In the genomic region with DNA sequence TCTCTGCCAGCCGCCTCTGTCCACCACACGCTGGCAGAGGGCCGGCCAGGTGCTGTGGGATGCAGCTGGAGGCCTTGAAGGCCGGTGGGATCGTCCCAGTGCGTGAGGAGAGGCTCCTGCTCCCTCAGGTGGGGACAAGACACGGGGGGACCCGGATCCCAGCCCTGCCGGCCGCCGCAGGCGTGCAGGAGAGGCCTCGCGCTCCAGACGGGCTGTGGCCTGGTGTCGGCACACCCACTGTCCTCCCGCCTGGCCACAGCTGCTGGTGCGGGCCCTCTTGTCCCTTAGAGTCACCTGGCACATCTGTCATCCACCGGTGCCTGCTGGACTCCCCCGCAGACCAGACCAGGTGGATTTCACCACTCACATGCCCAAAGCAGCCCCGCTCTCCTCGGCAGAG, we compare ENCODE assay signal across 15 cellular contexts. TPM values are rescaled to one million over a fixed set of nuclear protein-coding genes. Genes with fewer than 3 reads are reported as not detected.
DNase-seq lines count a peak whose midpoint lies in the region; ATAC-seq and TF ChIP-seq lines count a peak whose summit lies in the region.
"Had no signal": no experiment of that assay in that cellular context is flagged by ENCODE, and none has a peak within 500 bp of the region (broad histone marks: within the 10 kb centered on the region; RNA-seq: fewer than 3 reads in every experiment).

No MANE protein-coding gene starts in this region.

- no peak overlapping the region for H2AK5ac ChIP-seq in neuronal stem cell (ENCODE audit: low read depth, low read length)

- H4K8ac ChIP-seq in neuronal stem cell (ENCODE audit: low read depth, low read length), result no peak overlapping the region

- DNase-seq in left ventricle myocardium superior (peak; percentile 26), right atrium auricular region (ENCODE audit: low spot score) (no peak), chondrocyte (ENCODE audit: low spot score) (peak; percentile 91), neuronal stem cell (ENCODE audit: low spot score) (no peak), NCI-H1092 treated with DMSO at 0.1 percent for 48 hours (lab: John Stamatoyannopoulos, UW) (no peak)
- DNase-seq: Caco-2; CD4-positive, alpha-beta T cell; GM23248; HCEC 1CT had no signal

- no peak overlapping the region for H2BK120ac ChIP-seq in neuronal stem cell (ENCODE audit: low read depth, low read length)

- H3K36me3 ChIP-seq in right atrium auricular region (peaks cover 70% of the 10 kb centered on the region), neuronal stem cell (replicated peaks in 1 of 2; ENCODE audit: control insufficient read depth in 2 of 2, insufficient read depth in 2 of 2, low read length in 2 of 2) (peaks cover 0 to 13% of the 10 kb centered on the region in 2 donors)
- H3K36me3 ChIP-seq in BLaER1 treated with 17β-estradiol and CSF1 and Interleukin-3, amounts not matched to agents 10 nM and 100 nM, result peaks cover 0 to 43% (median 18%) of the 10 kb centered on the region in 11 experiments; a peak in 17 of 22 replicates

- no peak overlapping the region for H3K4ac ChIP-seq in neuronal stem cell (ENCODE audit: low read length)

- H2BK12ac ChIP-seq in neuronal stem cell (ENCODE audit: low read length), result no peak overlapping the region

- ATAC-seq in left ventricle myocardium superior, result no peak
- ATAC-seq in GM21528 (IDR thresholded peaks at IDR 0.05; ENCODE audit: low FRiP score, unreplicated experiment), result no peak

- peaks cover 13% of the 10 kb centered on the region for H3K4me1 Mint-ChIP-seq in chondrocyte (ENCODE audit: low read depth)
- H3K4me1 Mint-ChIP-seq: B cell, IgD-negative memory B cell had no signal

- no peak overlapping the region for H4K91ac ChIP-seq in neuronal stem cell (ENCODE audit: low read depth, low read length, poor library complexity)

- no CpG with 5 or more reads among the region's 22 CpGs for WGBS in neuronal stem cell (ENCODE audit: extremely low coverage in 2 of 2, insufficient read length in 2 of 2, insufficient replicate concordance in 1 of 2), 2 donors

- H3K9me3 Mint-ChIP-seq in chondrocyte (ENCODE audit: low read depth), result no peaks in the 10 kb centered on the region
- H3K9me3 Mint-ChIP-seq: CD4-positive, alpha-beta T cell; IgD-negative memory B cell had no signal

- H2BK15ac ChIP-seq in neuronal stem cell (ENCODE audit: low read length), result no peak overlapping the region

- no peak overlapping the region for H3K27ac Mint-ChIP-seq in chondrocyte (ENCODE audit: unreplicated experiment)
- H3K27ac Mint-ChIP-seq: B cell; CD4-positive, alpha-beta T cell; IgD-negative memory B cell had no signal

- TF ChIP-seq CTCF in right atrium auricular region (IDR thresholded peaks at IDR 0.05) (no peak), chondrocyte (IDR thresholded peaks at IDR 0.05) (no peak)

- no peak overlapping the region for H3K4me3 Mint-ChIP-seq in chondrocyte (ENCODE audit: unreplicated experiment)
- H3K4me3 Mint-ChIP-seq: B cell; CD4-positive, alpha-beta T cell; IgD-negative memory B cell had no signal

- H3K36me3 Mint-ChIP-seq in chondrocyte (ENCODE audit: low read depth), result peaks cover 6% of the 10 kb centered on the region
- H3K36me3 Mint-ChIP-seq: IgD-negative memory B cell had no signal

- no peak overlapping the region for H2BK5ac ChIP-seq in neuronal stem cell (ENCODE audit: low read length)

- intact Hi-C loops in left ventricle myocardium superior (cut with micrococcal nuclease), result no loop called here

- H3K18ac ChIP-seq in neuronal stem cell (ENCODE audit: low read length), result no peak overlapping the region

- no peaks in the 10 kb centered on the region for H3K27me3 ChIP-seq in right atrium auricular region
- H3K27me3 ChIP-seq in BLaER1 treated with 17β-estradiol and CSF1 and Interleukin-3, amounts not matched to agents 10 nM and 100 nM, result peaks cover 0 to 13% (median 0%) of the 10 kb centered on the region in 11 experiments; a peak in 2 of 22 replicates
- H3K27me3 ChIP-seq in neuronal stem cell (ENCODE audit: control insufficient read depth in 3 of 3, insufficient read depth in 3 of 3, low read depth in 1 of 3, low read length in 3 of 3), result no peaks in the 10 kb centered on the region

- H3K4me2 ChIP-seq in BLaER1 treated with 17β-estradiol and CSF1 and Interleukin-3, amounts not matched to agents 10 nM and 100 nM, result peak overlapping the region in 9 of 11 experiments; percentile 39 to 93 (median 76); a peak in 18 of 22 replicates
- no peak overlapping the region for H3K4me2 ChIP-seq in neuronal stem cell (ENCODE audit: insufficient read depth, low read length, poor library complexity, severe bottlenecking)

- no peak overlapping the region for H3K4me3 ChIP-seq in right atrium auricular region
- no peak overlapping the region for H3K4me3 ChIP-seq in BLaER1 treated with 17β-estradiol and CSF1 and Interleukin-3, amounts not matched to agents 10 nM and 100 nM
- no peak overlapping the region for H3K4me3 ChIP-seq in neuronal stem cell (ENCODE audit: low read length in 2 of 2)
- H3K4me3 ChIP-seq: GM23248 had no signal

- H4K20me1 ChIP-seq in BLaER1 treated with 17β-estradiol and CSF1 and Interleukin-3, amounts not matched to agents 10 nM and 100 nM, result peaks cover 0 to 56% (median 14%) of the 10 kb centered on the region in 11 experiments; a peak in 11 of 22 replicates

- no peak overlapping the region for H3K14ac ChIP-seq in neuronal stem cell (ENCODE audit: low read length)

- peaks cover 14% of the 10 kb centered on the region for H3K79me1 ChIP-seq in neuronal stem cell (ENCODE audit: low read depth, low read length)

- H3K23ac ChIP-seq in neuronal stem cell (ENCODE audit: low read depth, low read length, poor library complexity), result no peak overlapping the region

- H3K9me3 ChIP-seq in right atrium auricular region (no peaks in the 10 kb centered on the region), neuronal stem cell (replicated peaks in 1 of 2; ENCODE audit: control insufficient read depth in 2 of 2, insufficient read depth in 1 of 2, low read depth in 1 of 2, low read length in 2 of 2) (no peaks in the 10 kb centered on the region)
- H3K9me3 ChIP-seq in BLaER1 treated with 17β-estradiol and CSF1 and Interleukin-3, amounts not matched to agents 10 nM and 100 nM (replicated peaks in 1 of 11), result no peaks in the 10 kb centered on the region
- H3K9me3 ChIP-seq: Caco-2 had no signal

- no peak overlapping the region for H3K27ac ChIP-seq in right atrium auricular region
- peak overlapping the region in 6 of 11 experiments; percentile 35 to 76 (median 68); a peak in 12 of 22 replicates for H3K27ac ChIP-seq in BLaER1 treated with 17β-estradiol and CSF1 and Interleukin-3, amounts not matched to agents 10 nM and 100 nM
- no peak overlapping the region for H3K27ac ChIP-seq in neuronal stem cell (replicated peaks; ENCODE audit: low read length)
- H3K27ac ChIP-seq: C4-2B, GM23248, HL-60 had no signal

- H3K27me3 Mint-ChIP-seq in chondrocyte (ENCODE audit: low read depth), result no peaks in the 10 kb centered on the region
- H3K27me3 Mint-ChIP-seq: B cell; CD4-positive, alpha-beta T cell; IgD-negative memory B cell had no signal

- no peak overlapping the region for H2AFZ ChIP-seq in neuronal stem cell (ENCODE audit: low read length)
- H2AFZ ChIP-seq: GM23248 had no signal

- peak overlapping the region in 6 of 11 experiments; percentile 11 to 70 (median 42); a peak in 8 of 22 replicates for H3K9ac ChIP-seq in BLaER1 treated with 17β-estradiol and CSF1 and Interleukin-3, amounts not matched to agents 10 nM and 100 nM
- H3K9ac ChIP-seq in neuronal stem cell (ENCODE audit: low read depth, low read length, poor library complexity), result peak overlapping the region; percentile 16
- H3K9ac ChIP-seq: GM23248 had no signal

- peaks cover 0 to 21% of the 10 kb centered on the region in 2 donors for H3K4me1 ChIP-seq in right atrium auricular region
- peaks cover 14 to 97% (median 88%) of the 10 kb centered on the region in 10 experiments for H3K4me1 ChIP-seq in BLaER1 treated with 17β-estradiol and CSF1 and Interleukin-3, amounts not matched to agents 10 nM and 100 nM
- peaks cover 3 to 8% of the 10 kb centered on the region in 2 donors for H3K4me1 ChIP-seq in neuronal stem cell (ENCODE audit: control insufficient read depth in 2 of 2, insufficient read depth in 1 of 2, low read depth in 1 of 2, low read length in 2 of 2)
- H3K4me1 ChIP-seq: Caco-2 had no signal

RNA-seq across cellular contexts. Expression of gene GNA15, which starts 18.1 kb away (rescaled TPM):
- total RNA-seq in left ventricle myocardium superior, result 2.1 TPM
- total RNA-seq in right atrium auricular region, result 1 to 10 TPM in 1 of 2 donors, under 1 TPM in 1; 0.74 to 3.0 TPM
- not detected in 3 replicates for total RNA-seq in chondrocyte
- polyA plus RNA-seq in neuronal stem cell (2013, experiment 1 of 2), result 0.01 TPM
- not detected for polyA plus RNA-seq in neuronal stem cell (2013, experiment 2 of 2)
- total RNA-seq: Caco-2, GM23248 had no signal
- polyA plus RNA-seq: GM23248, IgD-negative memory B cell had no signal

RNA-seq across cellular contexts. Expression of gene GNA11, which starts 23.6 kb away (rescaled TPM):
- total RNA-seq in left ventricle myocardium superior (74.6 TPM), right atrium auricular region (10 to 100 TPM; 58.4 to 77.9 TPM), chondrocyte (62.1 to 68.9 TPM (median 68.1 TPM) in 3 replicates)
- polyA plus RNA-seq in neuronal stem cell (2013, experiment 1 of 2), result 19.2 TPM
- 20.0 TPM for polyA plus RNA-seq in neuronal stem cell (2013, experiment 2 of 2)

RNA-seq across cellular contexts. Expression of gene TLE5, which starts 55.5 kb away (rescaled TPM):
- total RNA-seq in left ventricle myocardium superior (846 TPM), right atrium auricular region (1,000 to 10,000 TPM in 1 of 2 donors, 100 to 1,000 TPM in 1; 869 to 1,050 TPM), chondrocyte (223 to 306 TPM (median 303 TPM) in 3 replicates)
- 162 TPM for polyA plus RNA-seq in neuronal stem cell (2013, experiment 1 of 2)
- 164 TPM for polyA plus RNA-seq in neuronal stem cell (2013, experiment 2 of 2)

Comparison
In these comparisons a context has a peak if more than half of its experiments do, and no peak if none do; other contexts are left out.
1. DNase-seq: peak in left ventricle myocardium superior (single experiment) and chondrocyte (single experiment); none in right atrium auricular region (single experiment), neuronal stem cell (single experiment) and NCI-H1092 treated with DMSO at 0.1 percent for 48 hours (single experiment).
2. H3K27ac ChIP-seq: peak in BLaER1 treated with 17β-estradiol and CSF1 and Interleukin-3, amounts not matched to agents 10 nM and 100 nM (6 of 11); none in right atrium auricular region (0 of 2) and neuronal stem cell (single experiment).